ENCODE assay signal across 11 cellular contexts in the genomic region with DNA sequence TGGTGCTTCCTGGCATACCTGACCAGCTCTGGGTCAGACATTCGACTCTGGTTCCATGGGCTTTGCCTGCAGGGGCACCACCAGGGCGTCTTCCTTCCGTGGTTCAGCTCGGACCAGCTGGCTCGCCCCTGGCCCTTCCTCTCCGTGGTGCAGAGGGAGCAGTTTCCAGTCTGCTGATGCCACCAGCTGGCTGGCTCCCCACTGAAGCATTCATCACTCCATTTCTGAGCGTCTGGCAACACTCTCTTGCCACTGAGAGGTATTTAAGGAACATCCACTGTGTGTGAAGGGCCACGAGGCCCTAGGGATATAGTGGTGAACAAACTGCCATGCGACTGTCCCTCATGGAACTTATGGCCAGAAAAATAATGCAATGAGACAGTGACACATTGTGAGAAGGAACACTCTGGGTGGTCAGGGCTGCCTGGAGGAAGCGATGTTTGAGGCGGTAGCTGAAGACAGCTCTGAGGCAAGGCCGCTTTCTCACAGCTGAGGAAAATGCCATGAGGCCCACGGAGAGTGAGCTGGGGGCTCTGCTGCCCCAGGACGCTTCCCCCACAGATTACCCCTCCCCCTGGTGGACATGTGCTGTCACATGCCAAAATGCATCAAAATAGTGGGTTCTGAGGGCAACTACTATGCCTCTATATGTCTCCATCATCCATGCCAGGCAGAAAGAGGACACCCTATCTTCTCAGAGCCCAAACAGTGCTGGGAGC. TPM values are rescaled to one million over a fixed set of nuclear protein-coding genes. Genes with fewer than 3 reads are reported as not detected.
DNase-seq lines count a peak whose midpoint lies in the region; ATAC-seq and TF ChIP-seq lines count a peak whose summit lies in the region.
"Had no signal": no experiment of that assay in that cellular context is flagged by ENCODE, and none has a peak within 500 bp of the region (broad histone marks: within the 10 kb centered on the region; RNA-seq: fewer than 3 reads in every experiment).

No MANE protein-coding gene starts in this region.

- POLR2A ChIA-PET in activated CD8-positive, alpha-beta T cell treated with anti-CD3 and anti-CD28 coated beads for 36 hours (lab: Charles Lee) = interaction anchor here (0.6 to 1.1 kb wide), 3 partner anchors 32 to 489 kb away, joined by 3 read pairs; no protein-coding TSS in a partner anchor

- no peak overlapping the region for H4K5ac ChIP-seq in H9 (ENCODE audit: insufficient read length, low read depth, low read length)

- no peak overlapping the region for H3K4me3 ChIP-seq in AG09309 (ENCODE audit: control insufficient read depth, low read depth, low read length)
- no peak overlapping the region for H3K4me3 ChIP-seq in left ventricle myocardium inferior

- H3K79me1 ChIP-seq in H9 (ENCODE audit: insufficient read depth, low read depth, low read length, poor library complexity, severe bottlenecking) = no peaks in the 10 kb centered on the region

- no peak overlapping the region for H2AK5ac ChIP-seq in H9 (ENCODE audit: insufficient read length, low read length)

- H3K9me3 ChIP-seq in H9 (ENCODE audit: control insufficient read depth, low read depth, low read length) (no peaks in the 10 kb centered on the region), left ventricle myocardium inferior (replicated peaks) (no peaks in the 10 kb centered on the region)

- no peaks in the 10 kb centered on the region for H3K4me1 ChIP-seq in H9 (ENCODE audit: insufficient read depth, low read length)
- H3K4me1 ChIP-seq in left ventricle myocardium inferior = peaks cover 93% of the 10 kb centered on the region

- no peaks in the 10 kb centered on the region for H4K20me1 ChIP-seq in H9 (ENCODE audit: control insufficient read depth, insufficient read depth, insufficient read length)

- H3K9ac ChIP-seq in H9 (ENCODE audit: extremely low read depth, insufficient read length, low read length) = no peak overlapping the region

- H3K27ac Mint-ChIP-seq in H9 = peak overlapping the region in 1 of 3 experiments; percentile 66; a peak in 2 of 7 replicates
- no peak overlapping the region for H3K27ac Mint-ChIP-seq in activated CD8-positive, alpha-beta T cell treated with anti-CD3 and anti-CD28 coated beads for 36 hours

- H4K91ac ChIP-seq in H9 (ENCODE audit: insufficient read length, low read depth, low read length) = no peak overlapping the region

- no peaks in the 10 kb centered on the region for H3K9me3 Mint-ChIP-seq in H9
- no peaks in the 10 kb centered on the region for H3K9me3 Mint-ChIP-seq in activated CD8-positive, alpha-beta T cell treated with anti-CD3 and anti-CD28 coated beads for 36 hours
- H3K9me3 Mint-ChIP-seq: activated naive CD4-positive, alpha-beta T cell treated with anti-CD3 and anti-CD28 coated beads, Interleukin-2, amount 50 U/mL, for 72 hours; naive thymus-derived CD8-positive, alpha-beta T cell had no signal

- H2BK120ac ChIP-seq in H9 (ENCODE audit: low read depth, low read length, poor library complexity, severe bottlenecking) = no peak overlapping the region

- WGBS in H9 (ENCODE audit: extremely low coverage, insufficient read length, low lambda C conversion rate) = no CpG with 5 or more reads among the region's 14 CpGs

- no peak overlapping the region for H2BK5ac ChIP-seq in H9 (ENCODE audit: insufficient read length, low read length)

- peak; percentile 37 for TF ChIP-seq CTCF in AG09309 (IDR thresholded peaks at IDR 0.05; ENCODE audit: control insufficient read depth, insufficient read depth, low read depth, low read length, missing control alignments)
- peak; percentile 56 for TF ChIP-seq CTCF in H9 (conservative IDR thresholded peaks at IDR 0.05)
- peak; percentile 29 for TF ChIP-seq CTCF in activated CD8-positive, alpha-beta T cell treated with anti-CD3 and anti-CD28 coated beads for 36 hours (IDR thresholded peaks at IDR 0.05)
- TF ChIP-seq CTCF in left ventricle myocardium inferior (IDR thresholded peaks at IDR 0.05; ENCODE audit: borderline replicate concordance) = no peak

- H3K56ac ChIP-seq in H9 (ENCODE audit: insufficient read length, low read depth, low read length) = no peak overlapping the region

- no peak overlapping the region for H3K27ac ChIP-seq in H9 (ENCODE audit: insufficient read length, low read depth, low read length)
- peak overlapping the region; percentile 89 for H3K27ac ChIP-seq in left ventricle myocardium inferior (replicated peaks)

- no peak overlapping the region; the same call in 1 of the 2 replicates for H3K14ac ChIP-seq in H9 (ENCODE audit: insufficient read depth, low read length)

- H3K36me3 ChIP-seq in left ventricle myocardium inferior = no peaks in the 10 kb centered on the region

- CTCF ChIA-PET in activated CD8-positive, alpha-beta T cell treated with anti-CD3 and anti-CD28 coated beads for 36 hours (lab: Charles Lee) = interaction anchor here (0.8 to 2.0 kb wide), 8 partner anchors 8 to 150 kb away, joined by 3 to 7 read pairs (median 3); no protein-coding TSS in a partner anchor

- in situ Hi-C loops in ACHN (cut with HindIII; ENCODE audit: low pct_ligation_motif_present, low pct_unique_long_range_greater_than_20kb, low sequenced_read_pairs) = no loop called here

- H2AFZ ChIP-seq in H9 (ENCODE audit: low read length) = no peak overlapping the region

- no peak overlapping the region for H3T11ph ChIP-seq in H9 (ENCODE audit: low read length)

- H3K4me1 Mint-ChIP-seq in H9 = peaks cover 22 to 34% of the 10 kb centered on the region in 2 experiments
- peaks cover 2% of the 10 kb centered on the region for H3K4me1 Mint-ChIP-seq in activated CD8-positive, alpha-beta T cell treated with anti-CD3 and anti-CD28 coated beads for 36 hours (ENCODE audit: low read depth)

- H3K4me3 Mint-ChIP-seq in H9 = no peak overlapping the region
- no peak overlapping the region for H3K4me3 Mint-ChIP-seq in activated CD8-positive, alpha-beta T cell treated with anti-CD3 and anti-CD28 coated beads for 36 hours
- H3K4me3 Mint-ChIP-seq: naive thymus-derived CD8-positive, alpha-beta T cell had no signal

- H3K18ac ChIP-seq in H9 (ENCODE audit: insufficient read length, low read depth, low read length) = no peak overlapping the region

- no peak overlapping the region for H3K23ac ChIP-seq in H9 (ENCODE audit: insufficient read length, low read depth, low read length)

- H3K36me3 Mint-ChIP-seq in H9 (ENCODE audit: insufficient read depth in 1 of 3, low read depth in 3 of 3) = peaks cover 0 to 11% (median 0%) of the 10 kb centered on the region in 3 experiments; a peak in 3 of 7 replicates
- H3K36me3 Mint-ChIP-seq in activated CD8-positive, alpha-beta T cell treated with anti-CD3 and anti-CD28 coated beads for 36 hours (ENCODE audit: low read depth) = peaks cover 2% of the 10 kb centered on the region
- H3K36me3 Mint-ChIP-seq: activated naive CD4-positive, alpha-beta T cell treated with anti-CD3 and anti-CD28 coated beads, Interleukin-2, amount 50 U/mL, for 72 hours had no signal

- no peak overlapping the region for H2BK12ac ChIP-seq in H9 (ENCODE audit: insufficient read length, low read depth, low read length)

- DNase-seq in AG09309 (ENCODE audit: low read depth) = no peak
- no peak for DNase-seq in H9
- no peak for DNase-seq in activated CD8-positive, alpha-beta T cell treated with anti-CD3 and anti-CD28 coated beads for 36 hours
- DNase-seq in left ventricle myocardium inferior = peak; percentile 74
- no peak for DNase-seq in stimulated activated naive CD8-positive, alpha-beta T cell treated with anti-CD3 and anti-CD28 coated beads, Interleukin-15, Interleukin-2, amounts not matched to agents 100 U/mL and 50 U/mL, for 24 hours
- DNase-seq in ecto neural progenitor cell (ENCODE audit: low spot score) = no peak
- no peak for DNase-seq in ACHN
- DNase-seq: naive thymus-derived CD8-positive, alpha-beta T cell; NCI-H510A treated with DMSO at 0.1 percent for 48 hours had no signal

- intact Hi-C loops in activated CD8-positive, alpha-beta T cell treated with anti-CD3 and anti-CD28 coated beads for 36 hours (cut with micrococcal nuclease) = no loop called here
- intact Hi-C loops in left ventricle myocardium inferior (cut with micrococcal nuclease) = no loop called here

- no peaks in the 10 kb centered on the region for H3K27me3 Mint-ChIP-seq in H9 (ENCODE audit: low read depth)
- H3K27me3 Mint-ChIP-seq in activated CD8-positive, alpha-beta T cell treated with anti-CD3 and anti-CD28 coated beads for 36 hours = no peaks in the 10 kb centered on the region
- H3K27me3 Mint-ChIP-seq: naive thymus-derived CD8-positive, alpha-beta T cell had no signal

- H3K27me3 ChIP-seq in H9 (ENCODE audit: insufficient read depth, low read length) (no peaks in the 10 kb centered on the region), left ventricle myocardium inferior (ENCODE audit: low read depth) (no peaks in the 10 kb centered on the region)

- H3K79me2 ChIP-seq in H9 (ENCODE audit: insufficient read depth, low read length) = peaks cover 2% of the 10 kb centered on the region; the same call in 1 of the 2 replicates

- ATAC-seq in activated CD8-positive, alpha-beta T cell treated with anti-CD3 and anti-CD28 coated beads for 36 hours = no peak
- no peak for ATAC-seq in stimulated activated naive CD8-positive, alpha-beta T cell treated with anti-CD3 and anti-CD28 coated beads, Interleukin-15, Interleukin-2, amounts not matched to agents 100 U/mL and 50 U/mL, for 24 hours
- ATAC-seq in HG03457 (IDR thresholded peaks at IDR 0.05; ENCODE audit: unreplicated experiment) = no peak
- ATAC-seq: activated naive CD4-positive, alpha-beta T cell treated with anti-CD3 and anti-CD28 coated beads, Interleukin-2, amount 50 U/mL, for 72 hours; naive thymus-derived CD8-positive, alpha-beta T cell had no signal

- no peak overlapping the region for H3K4ac ChIP-seq in H9 (ENCODE audit: low read depth, low read length)

- no peak overlapping the region for H3K4me2 ChIP-seq in H9 (ENCODE audit: insufficient read depth, insufficient read length, low read length)

- H4K8ac ChIP-seq in H9 (replicated peaks; ENCODE audit: insufficient read length, low read depth, low read length) = no peak overlapping the region

- no peaks in the 10 kb centered on the region for H3K23me2 ChIP-seq in H9 (ENCODE audit: insufficient read length, low read depth, low read length, poor library complexity, severe bottlenecking)

- no peak overlapping the region for H2BK15ac ChIP-seq in H9 (ENCODE audit: low read depth, low read length)

- no peak overlapping the region for H2BK20ac ChIP-seq in H9 (ENCODE audit: low read depth, low read length, poor library complexity, severe bottlenecking)

RNA-seq across cellular contexts. Expression of a gene that starts 44.9 kb away (rescaled TPM):
- total RNA-seq in H9 (2021) = 14.1 and 15.0 TPM in 2 replicates
- total RNA-seq in activated CD8-positive, alpha-beta T cell treated with anti-CD3 and anti-CD28 coated beads for 36 hours = 10 to 100 TPM; 27.1 to 27.2 TPM
- 26.9 TPM for total RNA-seq in left ventricle myocardium inferior
